1 cellular context compared by ENCODE assay signal in genomic region chr2:9292426-9292825, GRCh38.
TF ChIP-seq lines count a peak whose summit lies in the region.

No MANE protein-coding gene starts in this region.

TF ChIP-seq in IMR-90, 13 proteins besides CTCF, POLR2A, EP300 and RAD21 (continued from another document):
- TF ChIP-seq BHLHE40 (IDR thresholded peaks at IDR 0.05; ENCODE audit: low read depth, low read length): no peak
- TF ChIP-seq SMC3 (IDR thresholded peaks at IDR 0.05; ENCODE audit: low read depth, low read length): no peak
- TF ChIP-seq NFE2L2 (IDR thresholded peaks at IDR 0.05; ENCODE audit: low read depth, low read length): no peak
- TF ChIP-seq, protein P1, sequence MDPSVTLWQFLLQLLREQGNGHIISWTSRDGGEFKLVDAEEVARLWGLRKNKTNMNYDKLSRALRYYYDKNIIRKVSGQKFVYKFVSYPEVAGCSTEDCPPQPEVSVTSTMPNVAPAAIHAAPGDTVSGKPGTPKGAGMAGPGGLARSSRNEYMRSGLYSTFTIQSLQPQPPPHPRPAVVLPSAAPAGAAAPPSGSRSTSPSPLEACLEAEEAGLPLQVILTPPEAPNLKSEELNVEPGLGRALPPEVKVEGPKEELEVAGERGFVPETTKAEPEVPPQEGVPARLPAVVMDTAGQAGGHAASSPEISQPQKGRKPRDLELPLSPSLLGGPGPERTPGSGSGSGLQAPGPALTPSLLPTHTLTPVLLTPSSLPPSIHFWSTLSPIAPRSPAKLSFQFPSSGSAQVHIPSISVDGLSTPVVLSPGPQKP (IDR thresholded peaks at IDR 0.05; ENCODE audit: borderline replicate concordance, low read depth, low read length): no peak
